1 cellular context compared by ENCODE assay signal in the genomic region with DNA sequence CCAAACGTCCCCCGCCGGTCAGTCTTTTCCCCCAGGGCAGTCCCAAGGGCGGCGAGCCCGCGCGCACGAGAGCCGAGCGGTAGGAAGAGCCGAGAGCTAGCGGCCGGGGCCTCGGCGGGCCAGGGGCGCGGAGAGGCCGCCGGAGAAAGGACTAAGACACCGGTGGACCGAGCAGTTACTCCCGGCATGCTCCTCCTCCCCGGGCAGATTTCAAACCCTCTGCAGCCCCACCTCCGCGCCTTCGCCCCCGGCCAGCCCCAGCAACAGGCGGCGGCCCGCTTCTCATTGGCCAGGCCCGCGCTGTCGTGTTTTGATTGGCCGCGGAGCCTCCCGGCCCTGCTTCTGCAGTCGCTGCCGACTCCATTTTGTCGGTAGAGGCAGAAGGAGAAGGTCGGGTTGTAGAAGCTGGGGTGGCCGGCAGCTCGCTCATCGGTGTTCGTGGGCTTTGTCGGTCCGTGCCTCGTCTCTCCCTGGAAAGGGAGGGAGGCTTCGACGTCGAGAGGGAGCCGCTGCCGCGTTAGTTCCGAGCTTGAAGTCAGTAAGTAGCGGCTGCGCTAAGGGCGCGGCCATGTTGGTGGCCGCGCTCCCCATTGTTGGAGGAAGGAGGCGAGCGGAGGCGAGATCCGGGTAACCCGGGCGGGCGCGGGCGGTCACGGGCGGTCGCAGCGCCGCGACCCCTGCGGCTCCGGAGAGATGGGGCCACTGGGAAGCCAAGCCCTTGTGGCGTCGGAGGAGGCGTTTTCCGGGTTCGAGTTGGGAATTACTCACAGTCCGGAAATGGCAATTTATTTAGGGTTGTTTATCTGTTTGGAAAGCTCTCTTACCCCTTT.
A peak's percentile ranks its signal among the peaks of the same experiment; 100 is the strongest.
TF ChIP-seq lines count a peak whose summit lies in the region.

A gene with protein sequence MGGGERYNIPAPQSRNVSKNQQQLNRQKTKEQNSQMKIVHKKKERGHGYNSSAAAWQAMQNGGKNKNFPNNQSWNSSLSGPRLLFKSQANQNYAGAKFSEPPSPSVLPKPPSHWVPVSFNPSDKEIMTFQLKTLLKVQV (plus strand): TSS at position 368 of the 830 bp plus-strand sequence. CDS start 1,630 bp downstream, outside the sequence.

TF ChIP-seq in HepG2, 621 proteins besides CTCF, POLR2A, EP300 and RAD21 (continued from another document and continues in another):
- 0 out of 2 replicates have a peak, but pooled peaks have one; percentile 79 for TF ChIP-seq DZIP1 (CRISPR knock-in tag; IDR thresholded peaks at IDR 0.05)
- 0 out of 2 replicates have a peak, but pooled peaks have one; percentile 1 for TF ChIP-seq ZNF292 (CRISPR knock-in tag; IDR thresholded peaks at IDR 0.05; ENCODE audit: borderline replicate concordance, low read depth)
- TF ChIP-seq ISL2 (CRISPR knock-in tag; IDR thresholded peaks at IDR 0.05), result peak; percentile 40; the same call in 1 of the 2 replicates
- no peak for TF ChIP-seq ELF4 (CRISPR knock-in tag; IDR thresholded peaks at IDR 0.05; ENCODE audit: borderline replicate concordance)
- TF ChIP-seq CBX2 (IDR thresholded peaks at IDR 0.05; ENCODE audit: low read depth, low read length), result no peak
- no peak for TF ChIP-seq CBX2 (CRISPR knock-in tag; IDR thresholded peaks at IDR 0.05; ENCODE audit: low read depth)
- TF ChIP-seq ZBTB7B (CRISPR knock-in tag; IDR thresholded peaks at IDR 0.05), result peak; percentile 31; the same call in 1 of the 2 replicates
- TF ChIP-seq RBAK (CRISPR knock-in tag; IDR thresholded peaks at IDR 0.05), result no peak
- TF ChIP-seq HNRNPUL1 (IDR thresholded peaks at IDR 0.05; ENCODE audit: low read depth, low read length), result no peak
- peak; percentile 83; the same call in 1 of the 2 replicates for TF ChIP-seq HOXA5 (CRISPR knock-in tag; IDR thresholded peaks at IDR 0.05)
- peak; percentile 95 for TF ChIP-seq POLR2G (IDR thresholded peaks at IDR 0.05; ENCODE audit: low read depth, low read length)
- TF ChIP-seq MIXL1 (CRISPR knock-in tag; IDR thresholded peaks at IDR 0.05), result peak; percentile 20; the same call in 1 of the 2 replicates
- peak; percentile 56; the same call in 1 of the 2 replicates for TF ChIP-seq SP5 (CRISPR knock-in tag; IDR thresholded peaks at IDR 0.05; ENCODE audit: borderline replicate concordance, low read depth)
- TF ChIP-seq CBX5 (CRISPR knock-in tag; IDR thresholded peaks at IDR 0.05; ENCODE audit: borderline replicate concordance), result peak; percentile 88; the same call in 1 of the 2 replicates
- no peak for TF ChIP-seq NONO (IDR thresholded peaks at IDR 0.05)
- TF ChIP-seq NONO (CRISPR knock-in tag; conservative IDR thresholded peaks at IDR 0.05), result peak; percentile 39; the same call in 1 of the 2 replicates
- no peak; the same call in 1 of the 2 replicates for TF ChIP-seq BHLHE40 (IDR thresholded peaks at IDR 0.05; ENCODE audit: low read length)
- TF ChIP-seq, protein P1, sequence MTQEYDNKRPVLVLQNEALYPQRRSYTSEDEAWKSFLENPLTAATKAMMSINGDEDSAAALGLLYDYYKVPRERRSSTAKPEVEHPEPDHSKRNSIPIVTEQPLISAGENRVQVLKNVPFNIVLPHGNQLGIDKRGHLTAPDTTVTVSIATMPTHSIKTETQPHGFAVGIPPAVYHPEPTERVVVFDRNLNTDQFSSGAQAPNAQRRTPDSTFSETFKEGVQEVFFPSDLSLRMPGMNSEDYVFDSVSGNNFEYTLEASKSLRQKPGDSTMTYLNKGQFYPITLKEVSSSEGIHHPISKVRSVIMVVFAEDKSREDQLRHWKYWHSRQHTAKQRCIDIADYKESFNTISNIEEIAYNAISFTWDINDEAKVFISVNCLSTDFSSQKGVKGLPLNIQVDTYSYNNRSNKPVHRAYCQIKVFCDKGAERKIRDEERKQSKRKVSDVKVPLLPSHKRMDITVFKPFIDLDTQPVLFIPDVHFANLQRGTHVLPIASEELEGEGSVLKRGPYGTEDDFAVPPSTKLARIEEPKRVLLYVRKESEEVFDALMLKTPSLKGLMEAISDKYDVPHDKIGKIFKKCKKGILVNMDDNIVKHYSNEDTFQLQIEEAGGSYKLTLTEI (CRISPR knock-in tag; conservative IDR thresholded peaks at IDR 0.05), result no peak
- TF ChIP-seq, protein P2, sequence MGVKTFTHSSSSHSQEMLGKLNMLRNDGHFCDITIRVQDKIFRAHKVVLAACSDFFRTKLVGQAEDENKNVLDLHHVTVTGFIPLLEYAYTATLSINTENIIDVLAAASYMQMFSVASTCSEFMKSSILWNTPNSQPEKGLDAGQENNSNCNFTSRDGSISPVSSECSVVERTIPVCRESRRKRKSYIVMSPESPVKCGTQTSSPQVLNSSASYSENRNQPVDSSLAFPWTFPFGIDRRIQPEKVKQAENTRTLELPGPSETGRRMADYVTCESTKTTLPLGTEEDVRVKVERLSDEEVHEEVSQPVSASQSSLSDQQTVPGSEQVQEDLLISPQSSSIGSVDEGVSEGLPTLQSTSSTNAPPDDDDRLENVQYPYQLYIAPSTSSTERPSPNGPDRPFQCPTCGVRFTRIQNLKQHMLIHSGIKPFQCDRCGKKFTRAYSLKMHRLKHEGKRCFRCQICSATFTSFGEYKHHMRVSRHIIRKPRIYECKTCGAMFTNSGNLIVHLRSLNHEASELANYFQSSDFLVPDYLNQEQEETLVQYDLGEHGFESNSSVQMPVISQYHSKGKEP (CRISPR knock-in tag; IDR thresholded peaks at IDR 0.05), result no peak
- no peak for TF ChIP-seq ZBTB21 (CRISPR knock-in tag; IDR thresholded peaks at IDR 0.05)
- TF ChIP-seq MEIS1 (CRISPR knock-in tag; IDR thresholded peaks at IDR 0.05; ENCODE audit: borderline replicate concordance), result peak; percentile 64; the same call in 1 of the 2 replicates
- TF ChIP-seq ZBTB33 (CRISPR knock-in tag; IDR thresholded peaks at IDR 0.05), result no peak
- TF ChIP-seq, protein P3, sequence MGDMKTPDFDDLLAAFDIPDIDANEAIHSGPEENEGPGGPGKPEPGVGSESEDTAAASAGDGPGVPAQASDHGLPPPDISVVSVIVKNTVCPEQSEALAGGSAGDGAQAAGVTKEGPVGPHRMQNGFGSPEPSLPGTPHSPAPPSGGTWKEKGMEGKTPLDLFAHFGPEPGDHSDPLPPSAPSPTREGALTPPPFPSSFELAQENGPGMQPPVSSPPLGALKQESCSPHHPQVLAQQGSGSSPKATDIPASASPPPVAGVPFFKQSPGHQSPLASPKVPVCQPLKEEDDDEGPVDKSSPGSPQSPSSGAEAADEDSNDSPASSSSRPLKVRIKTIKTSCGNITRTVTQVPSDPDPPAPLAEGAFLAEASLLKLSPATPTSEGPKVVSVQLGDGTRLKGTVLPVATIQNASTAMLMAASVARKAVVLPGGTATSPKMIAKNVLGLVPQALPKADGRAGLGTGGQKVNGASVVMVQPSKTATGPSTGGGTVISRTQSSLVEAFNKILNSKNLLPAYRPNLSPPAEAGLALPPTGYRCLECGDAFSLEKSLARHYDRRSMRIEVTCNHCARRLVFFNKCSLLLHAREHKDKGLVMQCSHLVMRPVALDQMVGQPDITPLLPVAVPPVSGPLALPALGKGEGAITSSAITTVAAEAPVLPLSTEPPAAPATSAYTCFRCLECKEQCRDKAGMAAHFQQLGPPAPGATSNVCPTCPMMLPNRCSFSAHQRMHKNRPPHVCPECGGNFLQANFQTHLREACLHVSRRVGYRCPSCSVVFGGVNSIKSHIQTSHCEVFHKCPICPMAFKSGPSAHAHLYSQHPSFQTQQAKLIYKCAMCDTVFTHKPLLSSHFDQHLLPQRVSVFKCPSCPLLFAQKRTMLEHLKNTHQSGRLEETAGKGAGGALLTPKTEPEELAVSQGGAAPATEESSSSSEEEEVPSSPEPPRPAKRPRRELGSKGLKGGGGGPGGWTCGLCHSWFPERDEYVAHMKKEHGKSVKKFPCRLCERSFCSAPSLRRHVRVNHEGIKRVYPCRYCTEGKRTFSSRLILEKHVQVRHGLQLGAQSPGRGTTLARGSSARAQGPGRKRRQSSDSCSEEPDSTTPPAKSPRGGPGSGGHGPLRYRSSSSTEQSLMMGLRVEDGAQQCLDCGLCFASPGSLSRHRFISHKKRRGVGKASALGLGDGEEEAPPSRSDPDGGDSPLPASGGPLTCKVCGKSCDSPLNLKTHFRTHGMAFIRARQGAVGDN (CRISPR knock-in tag; IDR thresholded peaks at IDR 0.05), result peak; percentile 96
- no peak for TF ChIP-seq SAFB2 (CRISPR knock-in tag; IDR thresholded peaks at IDR 0.05; ENCODE audit: borderline replicate concordance, low read depth)
- no peak for TF ChIP-seq SMAD1 (CRISPR knock-in tag; IDR thresholded peaks at IDR 0.05; ENCODE audit: borderline replicate concordance, low read depth)
- peak; percentile 84; the same call in 1 of the 2 replicates for TF ChIP-seq ZNF790 (CRISPR knock-in tag; IDR thresholded peaks at IDR 0.05; ENCODE audit: borderline replicate concordance)
- TF ChIP-seq HES4 (CRISPR knock-in tag; IDR thresholded peaks at IDR 0.05; ENCODE audit: borderline replicate concordance), result no peak
- TF ChIP-seq HNRNPL (IDR thresholded peaks at IDR 0.05; ENCODE audit: low read depth, low read length), result peak; percentile 79; the same call in 1 of the 2 replicates
- peak; percentile 83; the same call in 1 of the 2 replicates for TF ChIP-seq ZNF776 (CRISPR knock-in tag; IDR thresholded peaks at IDR 0.05)
- 0 out of 2 replicates have a peak, but pooled peaks have one; percentile 57 for TF ChIP-seq ZNF768 (CRISPR knock-in tag; IDR thresholded peaks at IDR 0.05)
- peak; percentile 75 for TF ChIP-seq CBFB (CRISPR knock-in tag; IDR thresholded peaks at IDR 0.05)
- TF ChIP-seq, protein P4, sequence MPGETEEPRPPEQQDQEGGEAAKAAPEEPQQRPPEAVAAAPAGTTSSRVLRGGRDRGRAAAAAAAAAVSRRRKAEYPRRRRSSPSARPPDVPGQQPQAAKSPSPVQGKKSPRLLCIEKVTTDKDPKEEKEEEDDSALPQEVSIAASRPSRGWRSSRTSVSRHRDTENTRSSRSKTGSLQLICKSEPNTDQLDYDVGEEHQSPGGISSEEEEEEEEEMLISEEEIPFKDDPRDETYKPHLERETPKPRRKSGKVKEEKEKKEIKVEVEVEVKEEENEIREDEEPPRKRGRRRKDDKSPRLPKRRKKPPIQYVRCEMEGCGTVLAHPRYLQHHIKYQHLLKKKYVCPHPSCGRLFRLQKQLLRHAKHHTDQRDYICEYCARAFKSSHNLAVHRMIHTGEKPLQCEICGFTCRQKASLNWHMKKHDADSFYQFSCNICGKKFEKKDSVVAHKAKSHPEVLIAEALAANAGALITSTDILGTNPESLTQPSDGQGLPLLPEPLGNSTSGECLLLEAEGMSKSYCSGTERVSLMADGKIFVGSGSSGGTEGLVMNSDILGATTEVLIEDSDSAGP (CRISPR knock-in tag; IDR thresholded peaks at IDR 0.05; ENCODE audit: borderline replicate concordance), result peak; percentile 86; the same call in 1 of the 2 replicates
- no peak for TF ChIP-seq ZNF101 (CRISPR knock-in tag; IDR thresholded peaks at IDR 0.05; ENCODE audit: borderline replicate concordance, low read depth)
- peak; percentile 66; the same call in 1 of the 2 replicates for TF ChIP-seq PHF21A (CRISPR knock-in tag; IDR thresholded peaks at IDR 0.05)
- TF ChIP-seq MAFK (conservative IDR thresholded peaks at IDR 0.05 in 1 of 2, IDR thresholded peaks at IDR 0.05 in 1 of 2; ENCODE audit: low read length in 2 of 2), result no peak
- peak; percentile 67 for TF ChIP-seq ZFX (CRISPR knock-in tag; IDR thresholded peaks at IDR 0.05; ENCODE audit: low read depth)
- TF ChIP-seq, protein P5, sequence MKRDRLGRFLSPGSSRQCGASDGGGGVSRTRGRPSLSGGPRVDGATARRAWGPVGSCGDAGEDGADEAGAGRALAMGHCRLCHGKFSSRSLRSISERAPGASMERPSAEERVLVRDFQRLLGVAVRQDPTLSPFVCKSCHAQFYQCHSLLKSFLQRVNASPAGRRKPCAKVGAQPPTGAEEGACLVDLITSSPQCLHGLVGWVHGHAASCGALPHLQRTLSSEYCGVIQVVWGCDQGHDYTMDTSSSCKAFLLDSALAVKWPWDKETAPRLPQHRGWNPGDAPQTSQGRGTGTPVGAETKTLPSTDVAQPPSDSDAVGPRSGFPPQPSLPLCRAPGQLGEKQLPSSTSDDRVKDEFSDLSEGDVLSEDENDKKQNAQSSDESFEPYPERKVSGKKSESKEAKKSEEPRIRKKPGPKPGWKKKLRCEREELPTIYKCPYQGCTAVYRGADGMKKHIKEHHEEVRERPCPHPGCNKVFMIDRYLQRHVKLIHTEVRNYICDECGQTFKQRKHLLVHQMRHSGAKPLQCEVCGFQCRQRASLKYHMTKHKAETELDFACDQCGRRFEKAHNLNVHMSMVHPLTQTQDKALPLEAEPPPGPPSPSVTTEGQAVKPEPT (CRISPR knock-in tag; IDR thresholded peaks at IDR 0.05; ENCODE audit: low read depth), result peak; percentile 67; the same call in 1 of the 2 replicates
- peak; percentile 95; the same call in 1 of the 2 replicates for TF ChIP-seq ZNF224 (CRISPR knock-in tag; IDR thresholded peaks at IDR 0.05)
